In the genomic region with DNA sequence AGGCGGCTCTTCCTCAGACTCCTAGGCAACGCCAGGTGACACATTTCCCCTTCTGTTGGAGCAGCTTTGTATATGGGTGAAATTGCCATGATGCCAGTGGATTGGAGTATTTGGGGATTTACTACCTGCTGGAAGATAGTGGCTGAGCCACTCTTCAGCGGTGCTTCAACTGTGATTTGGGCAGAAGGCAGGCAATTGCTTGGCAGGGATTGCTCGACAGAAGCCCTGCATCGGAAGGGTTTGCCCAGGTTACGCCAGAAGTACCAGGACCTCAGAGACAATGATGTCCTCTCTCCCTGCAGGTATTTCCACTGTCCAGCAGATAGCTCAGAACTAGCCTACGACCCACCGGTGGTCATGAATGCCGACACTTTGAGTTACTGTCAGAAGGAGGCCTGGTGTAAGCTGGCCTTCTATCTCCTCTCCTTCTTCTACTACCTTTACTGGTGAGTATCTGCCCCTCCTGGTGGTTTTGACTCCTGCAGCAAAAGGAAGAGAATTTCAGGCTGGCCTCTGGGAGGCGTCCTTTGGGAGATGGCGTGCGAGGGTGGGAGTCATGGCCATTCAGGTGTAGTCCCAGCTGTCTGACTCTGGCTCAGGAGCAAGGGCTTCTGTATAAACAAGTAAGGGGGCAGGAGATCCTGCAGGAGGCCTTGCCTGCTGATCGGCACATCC, we compare ENCODE assay signal across 16 cellular contexts.
DNase-seq lines count a peak whose midpoint lies in the region; ATAC-seq, FAIRE-seq and TF ChIP-seq lines count a peak whose summit lies in the region.
"Had no signal": no experiment of that assay in that cellular context is flagged by ENCODE, and none has a peak within 500 bp of the region (broad histone marks: within the 10 kb centered on the region; RNA-seq: fewer than 3 reads in every experiment).

No MANE protein-coding gene starts in this region.

- no peaks in the 10 kb centered on the region for H3K9me3 ChIP-seq in BE2C
- no peaks in the 10 kb centered on the region for H3K9me3 ChIP-seq in K562 (replicated peaks; ENCODE audit: control insufficient read depth, insufficient read depth, low read depth, low read length)
- H3K9me3 ChIP-seq in liver (ENCODE audit: control insufficient read depth in 4 of 4, low read length in 3 of 4), result no peaks in the 10 kb centered on the region
- H3K9me3 ChIP-seq: gastrocnemius medialis, HAP-1 had no signal

- BruUV-seq in K562 (replicated peaks; lab: Mats Ljungman, UMichigan), result no TSS peak

- DNase-seq in BE2C (no peak), H7 (peak; percentile 81), K562 (ENCODE audit: extremely low read depth in 1 of 4, low spot score in 3 of 4) (peak; percentile 22 to 39 (median 34))
- DNase-seq in stimulated activated CD4-positive, alpha-beta T cell treated with anti-CD3 and anti-CD28 coated beads, Interleukin-4, amount 100 ng/mL, for 1 hour, result no peak
- DNase-seq in activated T-cell treated with anti-CD3 and anti-CD28 coated beads, Interleukin-2, amount 50 U/mL, for 48 hours, result no peak
- DNase-seq in activated CD8-positive, alpha-beta memory T cell treated with anti-CD3 and anti-CD28 coated beads, Interleukin-2, amount 10 ng/mL, durations not matched to agents 7 days and 5 days, result no peak
- DNase-seq: activated gamma-delta T cell; effector CD4-positive, alpha-beta T cell; gastrocnemius medialis; Karpas-422; NCI-H187; SIG-M5 had no signal

- no peaks in the 10 kb centered on the region for H3K27me3 ChIP-seq in BE2C
- H3K27me3 ChIP-seq in H7 (ENCODE audit: control insufficient read depth, insufficient read depth, low read length), result no peaks in the 10 kb centered on the region
- peaks cover 16 to 38% of the 10 kb centered on the region in 2 experiments for H3K27me3 ChIP-seq in K562 (ENCODE audit: control insufficient read depth in 2 of 2, insufficient read depth in 2 of 2, low read length in 2 of 2)
- H3K27me3 ChIP-seq in liver (ENCODE audit: control insufficient read depth in 4 of 4, insufficient read depth in 4 of 4, low read length in 3 of 4), result no peaks in the 10 kb centered on the region
- H3K27me3 ChIP-seq: gastrocnemius medialis had no signal

- no peaks in the 10 kb centered on the region for H3K36me3 Mint-ChIP-seq in activated CD8-positive, alpha-beta memory T cell treated with anti-CD3 and anti-CD28 coated beads, Interleukin-2, amount 10 ng/mL, durations not matched to agents 7 days and 5 days

- H3K79me2 ChIP-seq in K562 (ENCODE audit: control insufficient read depth, insufficient read depth, low read length), result no peaks in the 10 kb centered on the region

- H3K4me1 ChIP-seq in BE2C (peaks cover 9% of the 10 kb centered on the region), K562 (replicated peaks in 1 of 2; ENCODE audit: control insufficient read depth in 2 of 2, insufficient read depth in 2 of 2, low read length in 2 of 2) (no peaks in the 10 kb centered on the region), liver (ENCODE audit: control insufficient read depth in 4 of 4, insufficient read depth in 4 of 4, low read length in 3 of 4) (peaks cover 2 to 32% (median 11%) of the 10 kb centered on the region in 4 donors)

- no peaks in the 10 kb centered on the region for H3K36me3 ChIP-seq in BE2C
- H3K36me3 ChIP-seq in H7 (replicated peaks; ENCODE audit: control insufficient read depth, insufficient read depth, low read length), result no peaks in the 10 kb centered on the region
- no peaks in the 10 kb centered on the region for H3K36me3 ChIP-seq in K562 (ENCODE audit: control insufficient read depth, insufficient read depth, low read length)
- no peaks in the 10 kb centered on the region for H3K36me3 ChIP-seq in liver (ENCODE audit: control insufficient read depth in 4 of 4, insufficient read depth in 3 of 4, low read depth in 1 of 4, low read length in 3 of 4)
- H3K36me3 ChIP-seq: gastrocnemius medialis, HAP-1 had no signal

- peak; percentile 58 for FAIRE-seq in K562 (lab: Jason Lieb, UNC)

- CTCF ChIA-PET in K562 (lab: Yijun Ruan, JAX; ENCODE audit: low intra/inter-chr PET ratio), result no interaction called here
- CTCF ChIA-PET in activated CD8-positive, alpha-beta memory T cell treated with anti-CD3 and anti-CD28 coated beads, Interleukin-2, amount 10 ng/mL, durations not matched to agents 7 days and 5 days (lab: Charles Lee), result no interaction called here

- H3K4me1 Mint-ChIP-seq in activated CD8-positive, alpha-beta memory T cell treated with anti-CD3 and anti-CD28 coated beads, Interleukin-2, amount 10 ng/mL, durations not matched to agents 7 days and 5 days, result peaks cover 9% of the 10 kb centered on the region

- H3K9ac ChIP-seq in K562 (ENCODE audit: insufficient read depth in 1 of 2, low read depth in 2 of 2, low read length in 2 of 2) (no peak overlapping the region), liver (ENCODE audit: low read depth in 1 of 2, low read length in 2 of 2) (no peak overlapping the region)

- H3K9me1 ChIP-seq in K562 (ENCODE audit: control insufficient read depth, insufficient read depth, low read length), result no peaks in the 10 kb centered on the region

- TF ChIP-seq CTCF in BE2C (IDR thresholded peaks at IDR 0.05; ENCODE audit: low read depth, low read length), result peak; percentile 35; the same call in 1 of the 2 replicates
- peak; percentile 61 to 98 (median 83) for TF ChIP-seq CTCF in K562 (IDR thresholded peaks at IDR 0.05 in 2 of 3, conservative IDR thresholded peaks at IDR 0.05 in 1 of 3; ENCODE audit: insufficient read depth in 2 of 3, low read depth in 1 of 3, low read length in 3 of 3)
- TF ChIP-seq CTCF in liver (IDR thresholded peaks at IDR 0.05; ENCODE audit: low read depth, low read length, missing input control), result no peak

- no peak overlapping the region for H3K4me3 Mint-ChIP-seq in activated CD8-positive, alpha-beta memory T cell treated with anti-CD3 and anti-CD28 coated beads, Interleukin-2, amount 10 ng/mL, durations not matched to agents 7 days and 5 days
- H3K4me3 Mint-ChIP-seq: B cell had no signal

- H2AFZ ChIP-seq in K562 (ENCODE audit: low read depth, low read length), result no peak overlapping the region

- TF ChIP-seq EP300 in K562 (IDR thresholded peaks at IDR 0.05; ENCODE audit: low read length), result no peak

- no peak overlapping the region for H3K27ac Mint-ChIP-seq in activated CD8-positive, alpha-beta memory T cell treated with anti-CD3 and anti-CD28 coated beads, Interleukin-2, amount 10 ng/mL, durations not matched to agents 7 days and 5 days
- H3K27ac Mint-ChIP-seq: B cell had no signal

- POLR2A ChIA-PET in K562 (lab: Yijun Ruan, JAX), result interaction anchor here (1.1 to 1.3 kb wide), 2 partner anchors 11 to 21 kb away, joined by 3 read pairs; no protein-coding TSS in a partner anchor

- no peaks in the 10 kb centered on the region for H3K9me3 Mint-ChIP-seq in activated CD8-positive, alpha-beta memory T cell treated with anti-CD3 and anti-CD28 coated beads, Interleukin-2, amount 10 ng/mL, durations not matched to agents 7 days and 5 days (ENCODE audit: low read depth)

- ATAC-seq in K562 (peak; percentile 82), GM18517 (IDR thresholded peaks at IDR 0.05; ENCODE audit: unreplicated experiment) (no peak)
- ATAC-seq in activated CD8-positive, alpha-beta memory T cell treated with anti-CD3 and anti-CD28 coated beads, Interleukin-2, amount 10 ng/mL, durations not matched to agents 7 days and 5 days, result no peak

- H3K4me3 ChIP-seq in BE2C (ENCODE audit: low read depth, low read length) (no peak overlapping the region), H7 (ENCODE audit: insufficient read depth, low read depth, low read length) (no peak overlapping the region), K562 (no peak overlapping the region), liver (ENCODE audit: low read depth in 1 of 3, low read length in 3 of 3) (no peak overlapping the region)
- H3K4me3 ChIP-seq: gastrocnemius medialis, HAP-1 had no signal

- WGBS in K562 (ENCODE audit: insufficient coverage, low coverage, missing lambda C conversion rate), result 5% methylated on average over 13 of the region's 13 CpGs
- 96% methylated on average over 13 of the region's 13 CpGs for WGBS in liver

- in situ Hi-C loops in K562 (cut with MboI), result no loop called here

- 0 out of 2 replicates have a peak, but pooled peaks cover 2% of the 10 kb centered on the region for H4K20me1 ChIP-seq in K562 (replicated peaks; ENCODE audit: control insufficient read depth, insufficient read depth, low read length)

- TF ChIP-seq RAD21 in K562 (CRISPR knock-in tag; conservative IDR thresholded peaks at IDR 0.05 in 1 of 2, IDR thresholded peaks at IDR 0.05 in 1 of 2) (peak in 1 of 2 experiments; percentile 33; a peak in 2 of 4 replicates), liver (IDR thresholded peaks at IDR 0.05) (no peak)

- H3K27ac ChIP-seq in K562 (ENCODE audit: extremely low read depth, low read depth, low read length), result no peak overlapping the region
- H3K27ac ChIP-seq in liver (ENCODE audit: low read depth in 1 of 2, low read length in 2 of 2), result peak overlapping the region; percentile 69 to 80

- TF ChIP-seq POLR2A in K562 (conservative IDR thresholded peaks at IDR 0.05), result no peak

- intact Hi-C loops in K562 (cut with micrococcal nuclease), result loop anchor here (10.0 kb wide), 1 partner anchor 220 kb away; no protein-coding TSS in a partner anchor

- H3K27me3 Mint-ChIP-seq in activated CD8-positive, alpha-beta memory T cell treated with anti-CD3 and anti-CD28 coated beads, Interleukin-2, amount 10 ng/mL, durations not matched to agents 7 days and 5 days, result peaks cover 13% of the 10 kb centered on the region
- H3K27me3 Mint-ChIP-seq: B cell had no signal

- H3K4me2 ChIP-seq in K562 (ENCODE audit: insufficient read depth, low read length), result no peak overlapping the region

TF ChIP-seq in K562, 482 proteins besides CTCF, POLR2A, EP300 and RAD21 (continues in another document):
- TF ChIP-seq SRSF3 (IDR thresholded peaks at IDR 0.05; ENCODE audit: insufficient read depth, low read length), result no peak
- TF ChIP-seq, protein P1, sequence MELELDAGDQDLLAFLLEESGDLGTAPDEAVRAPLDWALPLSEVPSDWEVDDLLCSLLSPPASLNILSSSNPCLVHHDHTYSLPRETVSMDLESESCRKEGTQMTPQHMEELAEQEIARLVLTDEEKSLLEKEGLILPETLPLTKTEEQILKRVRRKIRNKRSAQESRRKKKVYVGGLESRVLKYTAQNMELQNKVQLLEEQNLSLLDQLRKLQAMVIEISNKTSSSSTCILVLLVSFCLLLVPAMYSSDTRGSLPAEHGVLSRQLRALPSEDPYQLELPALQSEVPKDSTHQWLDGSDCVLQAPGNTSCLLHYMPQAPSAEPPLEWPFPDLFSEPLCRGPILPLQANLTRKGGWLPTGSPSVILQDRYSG (tag; conservative IDR thresholded peaks at IDR 0.05; ENCODE audit: low read depth), result no peak

TF ChIP-seq in liver, 16 proteins besides CTCF, POLR2A, EP300 and RAD21 (continues in another document):
- no peak for TF ChIP-seq NR2F2 (IDR thresholded peaks at IDR 0.05)
- no peak for TF ChIP-seq TAF1 (conservative IDR thresholded peaks at IDR 0.05)
- no peak for TF ChIP-seq JUND (IDR thresholded peaks at IDR 0.05)
- no peak for TF ChIP-seq GABPA (IDR thresholded peaks at IDR 0.05 in 1 of 2, conservative IDR thresholded peaks at IDR 0.05 in 1 of 2)

Comparison
In these comparisons a context has a peak if more than half of its experiments do, and no peak if none do; other contexts are left out.
1. DNase-seq: peak in H7 (single experiment) and K562 (4 of 4); none in BE2C (single experiment), stimulated activated CD4-positive, alpha-beta T cell treated with anti-CD3 and anti-CD28 coated beads, Interleukin-4, amount 100 ng/mL, for 1 hour (single experiment), activated T-cell treated with anti-CD3 and anti-CD28 coated beads, Interleukin-2, amount 50 U/mL, for 48 hours (0 of 2) and activated CD8-positive, alpha-beta memory T cell treated with anti-CD3 and anti-CD28 coated beads, Interleukin-2, amount 10 ng/mL, durations not matched to agents 7 days and 5 days (single experiment).